10 cellular contexts compared by ENCODE assay signal in genomic region chr1:225447649-225448048, GRCh38. TPM values are rescaled to one million over a fixed set of nuclear protein-coding genes. Genes with fewer than 3 reads are reported as not detected.
DNase-seq lines count a peak whose midpoint lies in the region; ATAC-seq and TF ChIP-seq lines count a peak whose summit lies in the region.
"Had no signal": no experiment of that assay in that cellular context is flagged by ENCODE, and none has a peak within 500 bp of the region (broad histone marks: within the 10 kb centered on the region; RNA-seq: fewer than 3 reads in every experiment).

No MANE protein-coding gene starts in this region.

- H4K8ac ChIP-seq in H9 (replicated peaks; ENCODE audit: insufficient read length, low read depth, low read length), result no peak overlapping the region

- no peak overlapping the region for H3K4ac ChIP-seq in H9 (ENCODE audit: low read depth, low read length)

- H3K4me1 ChIP-seq in right atrium auricular region, result peaks cover 0 to 58% of the 10 kb centered on the region in 2 donors
- H3K4me1 ChIP-seq in prostate gland (replicated peaks), result peaks cover 2% of the 10 kb centered on the region
- H3K4me1 ChIP-seq in H9 (ENCODE audit: insufficient read depth, low read length), result peaks cover 8% of the 10 kb centered on the region; the same call in 1 of the 2 replicates

- TF ChIP-seq POLR2A in prostate gland (IDR thresholded peaks at IDR 0.05), result no peak

- H3K27me3 ChIP-seq in CD4-positive, alpha-beta T cell (ENCODE audit: control insufficient read depth, insufficient read depth, low read length), result no peaks in the 10 kb centered on the region
- H3K27me3 ChIP-seq in right atrium auricular region (no peaks in the 10 kb centered on the region), prostate gland (replicated peaks; ENCODE audit: insufficient read depth) (no peaks in the 10 kb centered on the region), H9 (ENCODE audit: insufficient read depth, low read length) (no peaks in the 10 kb centered on the region)
- H3K27me3 ChIP-seq: upper lobe of left lung had no signal

- no peak for ATAC-seq in CD4-positive, alpha-beta T cell (ENCODE audit: poor library complexity)
- no peak for ATAC-seq in stimulated activated naive B cell treated with anti-CD40 and anti-IgM and Interleukin-4, amounts not matched to agents 10 μg/mL and 1 μg/mL and 100 μg/mL, for 72 hours (replicated peaks)

- 13% methylated on average over 7 of the region's 7 CpGs for WGBS in prostate gland
- no CpG with 5 or more reads among the region's 7 CpGs for WGBS in H9 (ENCODE audit: extremely low coverage, insufficient read length, low lambda C conversion rate)

- no peaks in the 10 kb centered on the region for H3K9me3 Mint-ChIP-seq in CD4-positive, alpha-beta T cell
- no peaks in the 10 kb centered on the region; a peak in 1 of 5 replicates for H3K9me3 Mint-ChIP-seq in H9
- H3K9me3 Mint-ChIP-seq in stimulated activated naive B cell treated with anti-CD40 and anti-IgM and Interleukin-4, amounts not matched to agents 10 μg/mL and 1 μg/mL and 100 μg/mL, for 72 hours, result peaks cover 0 to 1% of the 10 kb centered on the region in 2 donors

- H2BK15ac ChIP-seq in H9 (ENCODE audit: low read depth, low read length), result no peak overlapping the region

- H3K79me2 ChIP-seq in H9 (ENCODE audit: insufficient read depth, low read length), result no peaks in the 10 kb centered on the region

- no peak overlapping the region for H2AK5ac ChIP-seq in H9 (ENCODE audit: insufficient read length, low read length)

- no peak overlapping the region for H3K14ac ChIP-seq in H9 (ENCODE audit: insufficient read depth, low read length)

- H3K36me3 Mint-ChIP-seq in CD4-positive, alpha-beta T cell (ENCODE audit: low read depth), result no peaks in the 10 kb centered on the region
- no peaks in the 10 kb centered on the region for H3K36me3 Mint-ChIP-seq in H9 (ENCODE audit: insufficient read depth in 1 of 3, low read depth in 3 of 3)
- H3K36me3 Mint-ChIP-seq in stimulated activated naive B cell treated with anti-CD40 and anti-IgM and Interleukin-4, amounts not matched to agents 10 μg/mL and 1 μg/mL and 100 μg/mL, for 72 hours, result no peaks in the 10 kb centered on the region

- H2BK5ac ChIP-seq in H9 (ENCODE audit: insufficient read length, low read length), result no peak overlapping the region

- H3T11ph ChIP-seq in H9 (ENCODE audit: low read length), result no peak overlapping the region

- no peak overlapping the region for H3K18ac ChIP-seq in H9 (ENCODE audit: insufficient read length, low read depth, low read length)

- H2BK120ac ChIP-seq in H9 (ENCODE audit: low read depth, low read length, poor library complexity, severe bottlenecking), result no peak overlapping the region

- peak overlapping the region in 1 of 2 donors; percentile 7 for H3K4me3 ChIP-seq in right atrium auricular region
- no peak overlapping the region for H3K4me3 ChIP-seq in prostate gland
- H3K4me3 ChIP-seq: upper lobe of left lung had no signal

- H3K4me3 Mint-ChIP-seq in CD4-positive, alpha-beta T cell, result no peak overlapping the region
- H3K4me3 Mint-ChIP-seq in H9, result no peak overlapping the region
- no peak overlapping the region for H3K4me3 Mint-ChIP-seq in stimulated activated naive B cell treated with anti-CD40 and anti-IgM and Interleukin-4, amounts not matched to agents 10 μg/mL and 1 μg/mL and 100 μg/mL, for 72 hours

- no peak overlapping the region for H3K27ac ChIP-seq in CD4-positive, alpha-beta T cell (ENCODE audit: low read depth, low read length)
- peak overlapping the region; percentile 66 to 75 for H3K27ac ChIP-seq in right atrium auricular region
- peak overlapping the region; percentile 68 to 70 for H3K27ac ChIP-seq in prostate gland
- H3K27ac ChIP-seq in H9 (ENCODE audit: insufficient read length, low read depth, low read length), result no peak overlapping the region

- no peaks in the 10 kb centered on the region for H4K20me1 ChIP-seq in H9 (ENCODE audit: control insufficient read depth, insufficient read depth, insufficient read length)

- H3K23me2 ChIP-seq in H9 (ENCODE audit: insufficient read length, low read depth, low read length, poor library complexity, severe bottlenecking), result no peaks in the 10 kb centered on the region

- intact Hi-C loops in CD4-positive, alpha-beta T cell (cut with DNase I, micrococcal nuclease), result loop anchor here in 1 of 2 experiments (10.0 kb wide), 1 partner anchor 737 kb away; the partner anchor contains the start of gene ACBD3
- intact Hi-C loops in prostate gland (cut with DNase I), result loop anchor here (10.0 kb wide), 1 partner anchor 943 kb away; no protein-coding TSS in a partner anchor

- CTCF ChIA-PET in CD4-positive, alpha-beta T cell (lab: Charles Lee), result no interaction called here

- no peaks in the 10 kb centered on the region for H3K27me3 Mint-ChIP-seq in CD4-positive, alpha-beta T cell
- H3K27me3 Mint-ChIP-seq in H9 (ENCODE audit: low read depth), result peaks cover 14% of the 10 kb centered on the region
- H3K27me3 Mint-ChIP-seq in stimulated activated naive B cell treated with anti-CD40 and anti-IgM and Interleukin-4, amounts not matched to agents 10 μg/mL and 1 μg/mL and 100 μg/mL, for 72 hours, result no peaks in the 10 kb centered on the region

- H3K79me1 ChIP-seq in H9 (ENCODE audit: insufficient read depth, low read depth, low read length, poor library complexity, severe bottlenecking), result no peaks in the 10 kb centered on the region

- no peak for TF ChIP-seq CTCF in CD4-positive, alpha-beta T cell (IDR thresholded peaks at IDR 0.05)
- TF ChIP-seq CTCF in right atrium auricular region (IDR thresholded peaks at IDR 0.05) (no peak), prostate gland (IDR thresholded peaks at IDR 0.05) (no peak), H9 (conservative IDR thresholded peaks at IDR 0.05) (no peak)

- no peak overlapping the region for H4K5ac ChIP-seq in H9 (ENCODE audit: insufficient read length, low read depth, low read length)

- peaks cover 49% of the 10 kb centered on the region for H3K4me1 Mint-ChIP-seq in CD4-positive, alpha-beta T cell (ENCODE audit: low read depth)
- peaks cover 25 to 34% of the 10 kb centered on the region in 2 experiments for H3K4me1 Mint-ChIP-seq in H9
- H3K4me1 Mint-ChIP-seq in stimulated activated naive B cell treated with anti-CD40 and anti-IgM and Interleukin-4, amounts not matched to agents 10 μg/mL and 1 μg/mL and 100 μg/mL, for 72 hours, result peaks cover 31 to 50% of the 10 kb centered on the region in 2 donors

- no peak overlapping the region for H2AFZ ChIP-seq in H9 (ENCODE audit: low read length)

- no peak overlapping the region for H3K23ac ChIP-seq in H9 (ENCODE audit: insufficient read length, low read depth, low read length)

- POLR2A ChIA-PET in CD4-positive, alpha-beta T cell (lab: Charles Lee), result interaction anchor here (1.7 to 9.2 kb wide), 2 partner anchors 20 to 21 kb away, joined by 10 to 280 read pairs; partner anchors contain the start of gene LBR

- no peaks in the 10 kb centered on the region for H3K9me3 ChIP-seq in CD4-positive, alpha-beta T cell (ENCODE audit: control insufficient read depth, low read length)
- H3K9me3 ChIP-seq in right atrium auricular region (no peaks in the 10 kb centered on the region), prostate gland (no peaks in the 10 kb centered on the region), H9 (ENCODE audit: control insufficient read depth, low read depth, low read length) (no peaks in the 10 kb centered on the region)
- H3K9me3 ChIP-seq: upper lobe of left lung had no signal

- no peak overlapping the region for H3K56ac ChIP-seq in H9 (ENCODE audit: insufficient read length, low read depth, low read length)

- no peak overlapping the region for H2BK12ac ChIP-seq in H9 (ENCODE audit: insufficient read length, low read depth, low read length)

- no peak overlapping the region for H3K9ac ChIP-seq in H9 (ENCODE audit: extremely low read depth, insufficient read length, low read length)

- no peak overlapping the region for H3K4me2 ChIP-seq in H9 (ENCODE audit: insufficient read depth, insufficient read length, low read length)

- H3K36me3 ChIP-seq in right atrium auricular region, result no peaks in the 10 kb centered on the region
- no peaks in the 10 kb centered on the region for H3K36me3 ChIP-seq in prostate gland
- H3K36me3 ChIP-seq: upper lobe of left lung had no signal

- H4K91ac ChIP-seq in H9 (ENCODE audit: insufficient read length, low read depth, low read length), result no peak overlapping the region

- no peak for DNase-seq in CD4-positive, alpha-beta T cell
- peak in 36 of 56 donors; percentile 9 to 73 (median 42) for DNase-seq in amygdala (lab: John Stamatoyannopoulos, UW)
- no peak for DNase-seq in right atrium auricular region (ENCODE audit: low spot score)
- DNase-seq in prostate gland (ENCODE audit: low spot score), result peak; percentile 72
- no peak for DNase-seq in DMS 273 treated with DMSO at 0.1 percent for 48 hours (lab: John Stamatoyannopoulos, UW)
- DNase-seq in AG08396 (ENCODE audit: low spot score), result no peak
- DNase-seq in H9, result no peak
- DNase-seq in stimulated activated naive B cell treated with anti-CD40 and anti-IgM and Interleukin-4, amounts not matched to agents 10 μg/mL and 1 μg/mL and 100 μg/mL, for 72 hours, result no peak
- DNase-seq: NCI-H1105 had no signal

- H2BK20ac ChIP-seq in H9 (ENCODE audit: low read depth, low read length, poor library complexity, severe bottlenecking), result no peak overlapping the region

- peak overlapping the region; percentile 51 for H3K27ac Mint-ChIP-seq in CD4-positive, alpha-beta T cell
- H3K27ac Mint-ChIP-seq in H9, result no peak overlapping the region
- no peak overlapping the region for H3K27ac Mint-ChIP-seq in stimulated activated naive B cell treated with anti-CD40 and anti-IgM and Interleukin-4, amounts not matched to agents 10 μg/mL and 1 μg/mL and 100 μg/mL, for 72 hours

RNA-seq across cellular contexts. Expression of gene LBR, which starts 19.8 kb away (rescaled TPM):
- total RNA-seq in CD4-positive, alpha-beta T cell, result 100 to 1,000 TPM; 118 to 129 TPM
- total RNA-seq in right atrium auricular region (10 to 100 TPM; 10.5 to 15.3 TPM), prostate gland (10 to 100 TPM; 28.7 to 36.4 TPM), H9 (2021) (60.9 and 61.9 TPM in 2 replicates)

Comparison
In these comparisons a context has a peak if more than half of its experiments do, and no peak if none do; other contexts are left out.
1. DNase-seq: peak in amygdala (36 of 56) and prostate gland (single experiment); none in CD4-positive, alpha-beta T cell (0 of 10), right atrium auricular region (single experiment), DMS 273 treated with DMSO at 0.1 percent for 48 hours (single experiment), AG08396 (single experiment), H9 (single experiment) and stimulated activated naive B cell treated with anti-CD40 and anti-IgM and Interleukin-4, amounts not matched to agents 10 μg/mL and 1 μg/mL and 100 μg/mL, for 72 hours (single experiment).
2. H3K27ac ChIP-seq: peak in right atrium auricular region (2 of 2) and prostate gland (2 of 2); none in CD4-positive, alpha-beta T cell (single experiment) and H9 (single experiment).